Comparison of ENCODE assay signal across 17 cellular contexts in genomic region chr1:53323316-53323715, GRCh38. TPM values are rescaled to one million over a fixed set of nuclear protein-coding genes. Genes with fewer than 3 reads are reported as not detected.
DNase-seq lines count a peak whose midpoint lies in the region; ATAC-seq, FAIRE-seq and TF ChIP-seq lines count a peak whose summit lies in the region.
"Had no signal": no experiment of that assay in that cellular context is flagged by ENCODE, and none has a peak within 500 bp of the region (broad histone marks: within the 10 kb centered on the region; RNA-seq: fewer than 3 reads in every experiment).

No MANE protein-coding gene starts in this region.

- peak overlapping the region; percentile 3 for H3K27ac Mint-ChIP-seq in activated CD4-positive, alpha-beta T cell treated with anti-CD3 and anti-CD28 coated beads, Interleukin-2, amount 10 ng/mL, durations not matched to agents 7 days and 5 days
- H3K27ac Mint-ChIP-seq: HFFc6 had no signal

- H3K4me3 Mint-ChIP-seq in activated CD4-positive, alpha-beta T cell treated with anti-CD3 and anti-CD28 coated beads, Interleukin-2, amount 10 ng/mL, durations not matched to agents 7 days and 5 days = no peak overlapping the region
- H3K4me3 Mint-ChIP-seq: HFFc6 had no signal

- no peak overlapping the region for H3K9ac ChIP-seq in kidney (ENCODE audit: low read length in 2 of 2)

- WGBS in spleen, 5 donors = 88 to 98% (median 94%) methylated on average over 10 to 11 of the region's 11 CpGs

- intact Hi-C loops in kidney (cut with DNase I) = no loop called here
- intact Hi-C loops in spleen (cut with DNase I; ENCODE audit: low total_unique reads) = no loop called here

- peaks cover 30% of the 10 kb centered on the region for H3K36me3 Mint-ChIP-seq in activated CD4-positive, alpha-beta T cell treated with anti-CD3 and anti-CD28 coated beads, Interleukin-2, amount 10 ng/mL, durations not matched to agents 7 days and 5 days (ENCODE audit: low read depth)

- H3K9me3 Mint-ChIP-seq in activated CD4-positive, alpha-beta T cell treated with anti-CD3 and anti-CD28 coated beads, Interleukin-2, amount 10 ng/mL, durations not matched to agents 7 days and 5 days = no peaks in the 10 kb centered on the region
- H3K9me3 Mint-ChIP-seq: HFFc6 had no signal

- H3K36me3 ChIP-seq in kidney (ENCODE audit: control insufficient read depth in 1 of 2, insufficient read depth in 2 of 2, low read length in 2 of 2) (no peaks in the 10 kb centered on the region), spleen (peaks cover 0 to 45% (median 0%) of the 10 kb centered on the region in 6 donors)

- H3K27ac ChIP-seq in RWPE1 = peak overlapping the region; percentile 6
- H3K27ac ChIP-seq in kidney (ENCODE audit: low read depth in 2 of 2, low read length in 2 of 2) = no peak overlapping the region
- H3K27ac ChIP-seq in spleen = no peak overlapping the region
- H3K27ac ChIP-seq: C4-2B had no signal

- FAIRE-seq in kidney (lab: Jason Lieb, UNC) = no peak
- FAIRE-seq: H54 had no signal

- H3K4me1 ChIP-seq in kidney (ENCODE audit: control insufficient read depth in 1 of 2, insufficient read depth in 1 of 2, low read depth in 1 of 2, low read length in 2 of 2) = peaks cover 0 to 9% of the 10 kb centered on the region in 2 donors
- H3K4me1 ChIP-seq in spleen = peaks cover 11 to 34% (median 27%) of the 10 kb centered on the region in 6 donors

- TF ChIP-seq POLR2A in spleen (IDR thresholded peaks at IDR 0.05) = no peak

- CTCF ChIA-PET in activated CD4-positive, alpha-beta T cell treated with anti-CD3 and anti-CD28 coated beads, Interleukin-2, amount 10 ng/mL, durations not matched to agents 7 days and 5 days (lab: Charles Lee) = interaction anchor here (0.6 to 2.2 kb wide), 4 partner anchors 9 to 637 kb away, joined by 3 to 7 read pairs (median 5); no protein-coding TSS in a partner anchor
- CTCF ChIA-PET in RWPE1 (lab: Yijun Ruan, JAX) = interaction anchor here (0.6 kb wide), 1 partner anchor 120 kb away, joined by 4 read pairs; no protein-coding TSS in a partner anchor

- POLR2A ChIA-PET in activated CD4-positive, alpha-beta T cell treated with anti-CD3 and anti-CD28 coated beads, Interleukin-2, amount 10 ng/mL, durations not matched to agents 7 days and 5 days (lab: Charles Lee) = no interaction called here
- POLR2A ChIA-PET in RWPE1 (lab: Yijun Ruan, JAX; ENCODE audit: low non-redundant PET) = no interaction called here

- ATAC-seq in GM19455 (IDR thresholded peaks at IDR 0.05; ENCODE audit: unreplicated experiment) = no peak
- ATAC-seq: Panc1 had no signal

- peaks cover 47% of the 10 kb centered on the region for H3K4me1 Mint-ChIP-seq in activated CD4-positive, alpha-beta T cell treated with anti-CD3 and anti-CD28 coated beads, Interleukin-2, amount 10 ng/mL, durations not matched to agents 7 days and 5 days

- no peaks in the 10 kb centered on the region for H3K27me3 Mint-ChIP-seq in activated CD4-positive, alpha-beta T cell treated with anti-CD3 and anti-CD28 coated beads, Interleukin-2, amount 10 ng/mL, durations not matched to agents 7 days and 5 days

- H3K4me3 ChIP-seq in kidney (ENCODE audit: low read length in 2 of 2) (no peak overlapping the region), spleen (no peak overlapping the region)

- TF ChIP-seq CTCF in RWPE1 (conservative IDR thresholded peaks at IDR 0.05; ENCODE audit: low read depth) (no peak), kidney (IDR thresholded peaks at IDR 0.05; ENCODE audit: borderline replicate concordance, extremely low read depth, insufficient read depth) (no peak), spleen (IDR thresholded peaks at IDR 0.05 in 8 of 11, conservative IDR thresholded peaks at IDR 0.05 in 3 of 11) (no peak)

- no peaks in the 10 kb centered on the region for H3K27me3 ChIP-seq in spleen (replicated peaks in 1 of 7)

- no peak for DNase-seq in activated CD4-positive, alpha-beta T cell treated with anti-CD3 and anti-CD28 coated beads, Interleukin-2, amount 10 ng/mL, durations not matched to agents 7 days and 5 days
- DNase-seq in activated CD4-positive, alpha-beta T cell treated with anti-CD3 and anti-CD28 coated beads for 4 hours = no peak
- no peak for DNase-seq in RWPE1 (ENCODE audit: low spot score)
- peak; percentile 52 for DNase-seq in kidney
- peak; percentile 64 for DNase-seq in spleen
- no peak for DNase-seq in NK-92 (lab: John Stamatoyannopoulos, UW; ENCODE audit: unreplicated experiment)
- DNase-seq in NCI-H345 (lab: John Stamatoyannopoulos, UW) = no peak
- DNase-seq: HFFc6, Kasumi-1, NCI-H1105, NCI-H1694, NCI-H524, Right ventricle myocardium superior had no signal

- H3K9me3 ChIP-seq in kidney (ENCODE audit: control insufficient read depth in 1 of 2, low read length in 2 of 2) = no peaks in the 10 kb centered on the region
- no peaks in the 10 kb centered on the region for H3K9me3 ChIP-seq in spleen

RNA-seq across cellular contexts. Expression of gene LRP8, which starts 4.6 kb away (rescaled TPM):
- 10 to 100 TPM; 51.8 to 56.6 TPM for total RNA-seq in activated CD4-positive, alpha-beta T cell treated with anti-CD3 and anti-CD28 coated beads, Interleukin-2, amount 10 ng/mL, durations not matched to agents 7 days and 5 days
- total RNA-seq in kidney = 6.9 TPM
- 1.4 TPM for polyA plus RNA-seq in kidney (ENCODE audit: insufficient read depth, low read depth, low replicate concordance)
- 10 to 100 TPM in 1 of 7 donors, 1 to 10 TPM in 6; 4.0 to 14.4 (median 8.0) TPM for total RNA-seq in spleen
- 1 to 10 TPM; 1.7 to 2.4 (median 2.0) TPM for polyA plus RNA-seq in spleen

Comparison
In these comparisons a context has a peak if more than half of its experiments do, and no peak if none do; other contexts are left out.
1. DNase-seq: peak in kidney (single experiment) and spleen (single experiment); none in activated CD4-positive, alpha-beta T cell treated with anti-CD3 and anti-CD28 coated beads, Interleukin-2, amount 10 ng/mL, durations not matched to agents 7 days and 5 days (single experiment), activated CD4-positive, alpha-beta T cell treated with anti-CD3 and anti-CD28 coated beads for 4 hours (0 of 2), RWPE1 (single experiment), NK-92 (single experiment) and NCI-H345 (single experiment).